ENCODE assay signal across 24 cellular contexts in the genomic region with DNA sequence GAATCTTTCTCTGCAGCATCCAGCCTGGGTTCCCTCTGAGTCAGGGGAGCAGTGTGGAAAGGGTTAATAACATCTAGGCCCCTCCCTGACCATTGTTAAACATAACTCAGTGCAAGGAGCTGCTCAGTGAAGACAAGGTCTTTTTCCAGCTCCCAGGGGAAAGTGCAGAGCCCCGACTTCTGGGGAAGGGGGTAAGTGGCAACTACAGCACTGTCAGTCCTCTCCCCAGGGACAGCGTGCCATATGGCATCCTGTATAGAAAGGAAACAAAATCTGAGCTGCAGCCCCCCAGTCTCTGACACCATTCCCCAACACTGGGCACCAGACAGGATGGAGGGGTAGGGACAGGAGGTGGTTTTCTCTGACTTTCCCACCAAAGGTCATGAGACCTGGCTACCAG. TPM values are rescaled to one million over a fixed set of nuclear protein-coding genes. Genes with fewer than 3 reads are reported as not detected.
A peak's percentile ranks its signal among the peaks of the same experiment; 100 is the strongest.
DNase-seq lines count a peak whose midpoint lies in the region; ATAC-seq and TF ChIP-seq lines count a peak whose summit lies in the region.
"Had no signal": no experiment of that assay in that cellular context is flagged by ENCODE, and none has a peak within 500 bp of the region (broad histone marks: within the 10 kb centered on the region; RNA-seq: fewer than 3 reads in every experiment).

No MANE protein-coding gene starts in this region.

- H3K4me3 ChIP-seq in GM23338 (no peak overlapping the region), neuronal stem cell (ENCODE audit: low read length in 2 of 2) (no peak overlapping the region)
- H3K4me3 ChIP-seq: adrenal gland, mucosa of descending colon, spleen, transverse colon had no signal

- no peak overlapping the region for H4K91ac ChIP-seq in neuronal stem cell (ENCODE audit: low read depth, low read length, poor library complexity)

- H3K4me1 Mint-ChIP-seq in GM23338 (peaks cover 35% of the 10 kb centered on the region), neural crest cell (peaks cover 40% of the 10 kb centered on the region)
- H3K4me1 Mint-ChIP-seq in activated T-helper 17 cell treated with anti-CD3 and anti-CD28 coated beads, Interleukin-2, amount 50 U/mL, for 72 hours = peaks cover 6% of the 10 kb centered on the region

- no peak overlapping the region for H2BK15ac ChIP-seq in neuronal stem cell (ENCODE audit: low read length)

- H3K18ac ChIP-seq in neuronal stem cell (ENCODE audit: low read length) = no peak overlapping the region

- H3K9me3 ChIP-seq in neuronal stem cell (replicated peaks in 1 of 2; ENCODE audit: control insufficient read depth in 2 of 2, insufficient read depth in 1 of 2, low read depth in 1 of 2, low read length in 2 of 2) = no peaks in the 10 kb centered on the region
- H3K9me3 ChIP-seq: adrenal gland, mucosa of descending colon, spleen, transverse colon had no signal

- no peak overlapping the region for H2BK120ac ChIP-seq in neuronal stem cell (ENCODE audit: low read depth, low read length)

- no peak overlapping the region for H3K4me2 ChIP-seq in GM23338
- H3K4me2 ChIP-seq in neuronal stem cell (ENCODE audit: insufficient read depth, low read length, poor library complexity, severe bottlenecking) = no peak overlapping the region

- H3K36me3 Mint-ChIP-seq in GM23338 (ENCODE audit: low read depth) (peaks cover 33% of the 10 kb centered on the region), neural crest cell (ENCODE audit: low read depth) (no peaks in the 10 kb centered on the region)
- peaks cover 56% of the 10 kb centered on the region for H3K36me3 Mint-ChIP-seq in activated T-helper 17 cell treated with anti-CD3 and anti-CD28 coated beads, Interleukin-2, amount 50 U/mL, for 72 hours (ENCODE audit: low read depth)

- H3K79me2 ChIP-seq in GM23338 (replicated peaks; ENCODE audit: insufficient read depth) = no peaks in the 10 kb centered on the region
- H3K79me2 ChIP-seq: parathyroid adenoma had no signal

- no peak overlapping the region for H2AK5ac ChIP-seq in neuronal stem cell (ENCODE audit: low read depth, low read length)

- H3K36me3 ChIP-seq in GM23338 (ENCODE audit: insufficient read depth) (peaks cover 18% of the 10 kb centered on the region; the same call in 1 of the 2 replicates), neuronal stem cell (replicated peaks in 1 of 2; ENCODE audit: control insufficient read depth in 2 of 2, insufficient read depth in 2 of 2, low read length in 2 of 2) (peaks cover 26 to 58% of the 10 kb centered on the region in 2 donors)

- H4K20me1 ChIP-seq in GM23338 (replicated peaks; ENCODE audit: insufficient read depth) = peaks cover 9% of the 10 kb centered on the region

- no peak overlapping the region for H4K8ac ChIP-seq in neuronal stem cell (ENCODE audit: low read depth, low read length)

- H2BK12ac ChIP-seq in neuronal stem cell (ENCODE audit: low read length) = no peak overlapping the region

- H3K27me3 Mint-ChIP-seq in GM23338 (ENCODE audit: insufficient read depth, low read depth, poor library complexity) = peaks cover 12% of the 10 kb centered on the region
- no peaks in the 10 kb centered on the region for H3K27me3 Mint-ChIP-seq in activated T-helper 17 cell treated with anti-CD3 and anti-CD28 coated beads, Interleukin-2, amount 50 U/mL, for 72 hours
- H3K27me3 Mint-ChIP-seq in neural crest cell (ENCODE audit: low read depth) = peaks cover 3% of the 10 kb centered on the region

- H3K14ac ChIP-seq in neuronal stem cell (ENCODE audit: low read length) = no peak overlapping the region

- peak overlapping the region; percentile 90; the same call in 1 of the 2 replicates for H3K27ac Mint-ChIP-seq in GM23338
- peak overlapping the region; percentile 33 for H3K27ac Mint-ChIP-seq in activated T-helper 17 cell treated with anti-CD3 and anti-CD28 coated beads, Interleukin-2, amount 50 U/mL, for 72 hours
- peak overlapping the region; percentile 57 for H3K27ac Mint-ChIP-seq in neural crest cell (ENCODE audit: unreplicated experiment)
- H3K27ac Mint-ChIP-seq: nephron had no signal

- no peak for ATAC-seq in GM23338
- ATAC-seq in activated T-helper 17 cell treated with anti-CD3 and anti-CD28 coated beads, Interleukin-2, amount 50 U/mL, for 72 hours (replicated peaks) = no peak
- ATAC-seq: mucosa of descending colon, right cardiac atrium had no signal

- no CpG with 5 or more reads among the region's 2 CpGs for WGBS in neuronal stem cell (ENCODE audit: extremely low coverage in 2 of 2, insufficient read length in 2 of 2, insufficient replicate concordance in 1 of 2), 2 donors

- H3K9ac ChIP-seq in neuronal stem cell (ENCODE audit: low read depth, low read length, poor library complexity) = no peak overlapping the region
- H3K9ac ChIP-seq: parathyroid adenoma had no signal

- no peak overlapping the region for H2BK5ac ChIP-seq in neuronal stem cell (ENCODE audit: low read length)

- H3F3A ChIP-seq in GM23338 (replicated peaks; ENCODE audit: low read depth) = no peaks in the 10 kb centered on the region

- DNase-seq in GM23338 (ENCODE audit: low spot score) (peak; percentile 22), NCI-H1694 (lab: John Stamatoyannopoulos, UW) (peak; percentile 18), neural crest cell (ENCODE audit: low read depth, low spot score) (no peak), neuronal stem cell (ENCODE audit: low spot score) (no peak), NCI-H1417 treated with DMSO at 0.1 percent for 48 hours (lab: John Stamatoyannopoulos, UW) (no peak), cortex of kidney (lab: John Stamatoyannopoulos, UW) (no peak)
- DNase-seq: activated CD4-positive, alpha-beta T cell treated with anti-CD3 and anti-CD28 coated beads for 4 hours; activated naive CD4-positive, alpha-beta T cell; activated T-cell treated with anti-CD3 and anti-CD28 coated beads, Interleukin-2, amount 50 U/mL, for 48 hours; brain microvascular endothelial cell; Calu3; effector CD8-positive, alpha-beta T cell; erythroblast; mucosa of descending colon; NCI-H187 treated with DMSO at 0.1 percent for 48 hours; NCI-H774; right cardiac atrium; transverse colon had no signal

- H3K27ac ChIP-seq in GM23338 (ENCODE audit: low read depth) (no peak overlapping the region), neuronal stem cell (replicated peaks; ENCODE audit: low read length) (no peak overlapping the region)
- H3K27ac ChIP-seq: adrenal gland, brain microvascular endothelial cell, C4-2B, parathyroid adenoma, spleen, transverse colon had no signal

- H3K9me3 Mint-ChIP-seq in GM23338 (no peaks in the 10 kb centered on the region; the same call in 2 of the 3 replicates), neural crest cell (no peaks in the 10 kb centered on the region)
- no peaks in the 10 kb centered on the region for H3K9me3 Mint-ChIP-seq in activated T-helper 17 cell treated with anti-CD3 and anti-CD28 coated beads, Interleukin-2, amount 50 U/mL, for 72 hours
- H3K9me3 Mint-ChIP-seq: nephron had no signal

- no peak overlapping the region for H3K23ac ChIP-seq in neuronal stem cell (ENCODE audit: low read depth, low read length, poor library complexity)

- H3K27me3 ChIP-seq in GM23338 (ENCODE audit: insufficient read depth) = no peaks in the 10 kb centered on the region
- H3K27me3 ChIP-seq in neuronal stem cell (ENCODE audit: control insufficient read depth in 3 of 3, insufficient read depth in 3 of 3, low read depth in 1 of 3, low read length in 3 of 3) = no peaks in the 10 kb centered on the region
- H3K27me3 ChIP-seq: adrenal gland, brain microvascular endothelial cell, spleen, transverse colon had no signal

- no peak overlapping the region for H3K4ac ChIP-seq in neuronal stem cell (ENCODE audit: low read length)

- H3K4me3 Mint-ChIP-seq in GM23338 (no peak overlapping the region), neural crest cell (peak overlapping the region; percentile 66)
- H3K4me3 Mint-ChIP-seq in activated T-helper 17 cell treated with anti-CD3 and anti-CD28 coated beads, Interleukin-2, amount 50 U/mL, for 72 hours = no peak overlapping the region
- H3K4me3 Mint-ChIP-seq: nephron had no signal

- TF ChIP-seq CTCF in GM23338 (conservative IDR thresholded peaks at IDR 0.05; ENCODE audit: low read depth in 2 of 2) (no peak), neural crest cell (conservative IDR thresholded peaks at IDR 0.05) (no peak)

- H3K4me1 ChIP-seq in GM23338 (ENCODE audit: insufficient read depth) (peaks cover 19% of the 10 kb centered on the region), neuronal stem cell (ENCODE audit: control insufficient read depth in 2 of 2, insufficient read depth in 1 of 2, low read depth in 1 of 2, low read length in 2 of 2) (peaks cover 17 to 35% of the 10 kb centered on the region in 2 donors)

- no peaks in the 10 kb centered on the region for H3K9me2 ChIP-seq in GM23338 (ENCODE audit: insufficient read depth)

- H2AFZ ChIP-seq in GM23338 = no peak overlapping the region
- H2AFZ ChIP-seq in neuronal stem cell (ENCODE audit: low read length) = no peak overlapping the region
- H2AFZ ChIP-seq: parathyroid adenoma had no signal

- H3K79me1 ChIP-seq in neuronal stem cell (ENCODE audit: low read depth, low read length) = no peaks in the 10 kb centered on the region

RNA-seq across cellular contexts. Expression of a gene that starts 7.8 kb away (rescaled TPM):
- 74.3 and 98.5 TPM in 2 replicates for total RNA-seq in GM23338 (2014; rRNA removed; shearing (Covaris generic))
- polyA plus RNA-seq in GM23338 (2016; fragmentation: Nextera tagmentation; extraction: Ambion mirVana) = 226 and 227 TPM in 2 replicates
- 100 to 1,000 TPM in 1 of 2 donors, 10 to 100 TPM in 1; 63.3 to 109 TPM for total RNA-seq in activated T-helper 17 cell treated with anti-CD3 and anti-CD28 coated beads, Interleukin-2, amount 50 U/mL, for 72 hours
- total RNA-seq in neural crest cell = 70.4 and 72.2 TPM in 2 replicates
- 55.3 TPM for polyA plus RNA-seq in neuronal stem cell (2013, experiment 1 of 2)
- 54.4 TPM for polyA plus RNA-seq in neuronal stem cell (2013, experiment 2 of 2)

RNA-seq across cellular contexts. Expression of a gene that starts 7.9 kb away (rescaled TPM):
- total RNA-seq in GM23338 (2014; rRNA removed; shearing (Covaris generic)) = 5.9 and 15.9 TPM in 2 replicates
- polyA plus RNA-seq in GM23338 (2016; fragmentation: Nextera tagmentation; extraction: Ambion mirVana) = 14.4 and 14.7 TPM in 2 replicates
- total RNA-seq in activated T-helper 17 cell treated with anti-CD3 and anti-CD28 coated beads, Interleukin-2, amount 50 U/mL, for 72 hours = 10 to 100 TPM; 20.8 to 48.7 TPM
- total RNA-seq in neural crest cell = 25.5 and 31.4 TPM in 2 replicates
- 21.3 TPM for polyA plus RNA-seq in neuronal stem cell (2013, experiment 1 of 2)
- polyA plus RNA-seq in neuronal stem cell (2013, experiment 2 of 2) = 21.0 TPM

RNA-seq across cellular contexts. Expression of a gene that starts 19.2 kb away (rescaled TPM):
- 32.8 and 44.9 TPM in 2 replicates for total RNA-seq in GM23338 (2014; rRNA removed; shearing (Covaris generic))
- 14.0 and 14.2 TPM in 2 replicates for polyA plus RNA-seq in GM23338 (2016; fragmentation: Nextera tagmentation; extraction: Ambion mirVana)
- total RNA-seq in activated T-helper 17 cell treated with anti-CD3 and anti-CD28 coated beads, Interleukin-2, amount 50 U/mL, for 72 hours = 10 to 100 TPM; 38.5 to 95.1 TPM
- 23.4 and 26.5 TPM in 2 replicates for total RNA-seq in neural crest cell
- polyA plus RNA-seq in neuronal stem cell (2013, experiment 1 of 2) = 11.5 TPM
- 12.2 TPM for polyA plus RNA-seq in neuronal stem cell (2013, experiment 2 of 2)

RNA-seq across cellular contexts. Expression of a gene that starts 32.2 kb away (rescaled TPM):
- 109 and 124 TPM in 2 replicates for total RNA-seq in GM23338 (2014; rRNA removed; shearing (Covaris generic))
- polyA plus RNA-seq in GM23338 (2016; fragmentation: Nextera tagmentation; extraction: Ambion mirVana) = 46.4 and 47.1 TPM in 2 replicates
- total RNA-seq in activated T-helper 17 cell treated with anti-CD3 and anti-CD28 coated beads, Interleukin-2, amount 50 U/mL, for 72 hours = 100 to 1,000 TPM in 1 of 2 donors, 10 to 100 TPM in 1; 37.1 to 101 TPM
- total RNA-seq in neural crest cell = 92.3 and 92.7 TPM in 2 replicates
- 47.4 TPM for polyA plus RNA-seq in neuronal stem cell (2013, experiment 1 of 2)
- 46.5 TPM for polyA plus RNA-seq in neuronal stem cell (2013, experiment 2 of 2)

Comparison
In these comparisons a context has a peak if more than half of its experiments do, and no peak if none do; other contexts are left out.
1. DNase-seq: peak in GM23338 (single experiment) and NCI-H1694 (single experiment); none in neural crest cell (single experiment), neuronal stem cell (single experiment), NCI-H1417 treated with DMSO at 0.1 percent for 48 hours (single experiment) and cortex of kidney (single experiment).
2. H3K27ac Mint-ChIP-seq: peak in every context shown above with its lines; median percentile 90 in GM23338; 57 in neural crest cell; 33 in activated T-helper 17 cell treated with anti-CD3 and anti-CD28 coated beads, Interleukin-2, amount 50 U/mL, for 72 hours.